11 cellular contexts compared by ENCODE assay signal in genomic region chr1:26531651-26532131, GRCh38. TPM values are rescaled to one million over a fixed set of nuclear protein-coding genes. Genes with fewer than 3 reads are reported as not detected.
DNase-seq lines count a peak whose midpoint lies in the region; ATAC-seq and TF ChIP-seq lines count a peak whose summit lies in the region.
"Had no signal": no experiment of that assay in that cellular context is flagged by ENCODE, and none has a peak within 500 bp of the region (broad histone marks: within the 10 kb centered on the region; RNA-seq: fewer than 3 reads in every experiment).

No MANE protein-coding gene starts in this region.

- peak overlapping the region; percentile 45 for H3K27ac Mint-ChIP-seq in stimulated activated effector memory CD8-positive, alpha-beta T cell treated with anti-CD3 and anti-CD28 coated beads, Interleukin-12 subunit alpha, Interleukin-12 subunit beta, amount 100 ng/mL, for 72 hours

- TF ChIP-seq CTCF in RWPE1 (conservative IDR thresholded peaks at IDR 0.05; ENCODE audit: low read depth), result no peak

- H3K36me3 Mint-ChIP-seq in stimulated activated effector memory CD8-positive, alpha-beta T cell treated with anti-CD3 and anti-CD28 coated beads, Interleukin-12 subunit alpha, Interleukin-12 subunit beta, amount 100 ng/mL, for 72 hours, result no peaks in the 10 kb centered on the region
- H3K36me3 Mint-ChIP-seq: naive B cell had no signal

- peaks cover 38% of the 10 kb centered on the region for H3K4me1 Mint-ChIP-seq in stimulated activated effector memory CD8-positive, alpha-beta T cell treated with anti-CD3 and anti-CD28 coated beads, Interleukin-12 subunit alpha, Interleukin-12 subunit beta, amount 100 ng/mL, for 72 hours

- CTCF ChIA-PET in RWPE1 (lab: Yijun Ruan, JAX), result interaction anchor here (0.5 to 2.7 kb wide), 8 partner anchors 10 to 191 kb away, joined by 3 to 15 read pairs (median 3); no protein-coding TSS in a partner anchor

- H3K9me3 ChIP-seq in MG63, result no peaks in the 10 kb centered on the region

- H3K36me3 ChIP-seq in MG63, result no peaks in the 10 kb centered on the region

- DNase-seq in HT-29 (ENCODE audit: low spot score) (peak; percentile 82), RWPE1 (ENCODE audit: low spot score) (peak; percentile 49), islet precursor cell (peak; percentile 59), MG63 (no peak), cortex of kidney (lab: John Stamatoyannopoulos, UW) (no peak)
- no peak for DNase-seq in stimulated activated effector memory CD8-positive, alpha-beta T cell treated with anti-CD3 and anti-CD28 coated beads, Interleukin-12 subunit alpha, Interleukin-12 subunit beta, amount 100 ng/mL, for 72 hours (ENCODE audit: low spot score in 2 of 2)
- DNase-seq: effector memory CD4-positive, alpha-beta T cell; KG1; naive B cell had no signal

- peak overlapping the region; percentile 98 for H3K27ac ChIP-seq in RWPE1

- H3K4me3 Mint-ChIP-seq in stimulated activated effector memory CD8-positive, alpha-beta T cell treated with anti-CD3 and anti-CD28 coated beads, Interleukin-12 subunit alpha, Interleukin-12 subunit beta, amount 100 ng/mL, for 72 hours, result peak overlapping the region; percentile 84

- H3K4me3 ChIP-seq in MG63, result no peak overlapping the region

- POLR2A ChIA-PET in RWPE1 (lab: Yijun Ruan, JAX; ENCODE audit: low non-redundant PET), result interaction anchor here (0.6 to 3.4 kb wide), 2 partner anchors 31 to 823 kb away, joined by 3 to 23 read pairs; no protein-coding TSS in a partner anchor

- no peaks in the 10 kb centered on the region for H3K9me3 Mint-ChIP-seq in stimulated activated effector memory CD8-positive, alpha-beta T cell treated with anti-CD3 and anti-CD28 coated beads, Interleukin-12 subunit alpha, Interleukin-12 subunit beta, amount 100 ng/mL, for 72 hours
- H3K9me3 Mint-ChIP-seq: naive B cell had no signal

- no peaks in the 10 kb centered on the region for H3K27me3 ChIP-seq in MG63

- no peak for ATAC-seq in stimulated activated effector memory CD8-positive, alpha-beta T cell treated with anti-CD3 and anti-CD28 coated beads, Interleukin-12 subunit alpha, Interleukin-12 subunit beta, amount 100 ng/mL, for 72 hours
- ATAC-seq in GM21367 (IDR thresholded peaks at IDR 0.05; ENCODE audit: unreplicated experiment), result no peak
- ATAC-seq in GM21528 (IDR thresholded peaks at IDR 0.05; ENCODE audit: low FRiP score, unreplicated experiment), result no peak

RNA-seq across cellular contexts. Expression of gene RPS6KA1, which starts 2.1 kb away (rescaled TPM):
- 72.6 and 79.8 TPM in 2 replicates for total RNA-seq in HT-29 (2014; rRNA removed; shearing (Covaris generic))
- 10.1 and 10.2 TPM in 2 replicates for total RNA-seq in MG63 (2014; rRNA removed; shearing (Covaris generic); ENCODE audit: low replicate concordance)

RNA-seq across cellular contexts. Expression of gene HMGN2, which starts 59.5 kb away (rescaled TPM):
- 449 and 531 TPM in 2 replicates for total RNA-seq in HT-29 (2014; rRNA removed; shearing (Covaris generic))
- 568 and 802 TPM in 2 replicates for total RNA-seq in MG63 (2014; rRNA removed; shearing (Covaris generic); ENCODE audit: low replicate concordance)

Comparison
In these comparisons a context has a peak if more than half of its experiments do, and no peak if none do; other contexts are left out.
1. DNase-seq: peak in HT-29 (single experiment), RWPE1 (single experiment) and islet precursor cell (single experiment); none in stimulated activated effector memory CD8-positive, alpha-beta T cell treated with anti-CD3 and anti-CD28 coated beads, Interleukin-12 subunit alpha, Interleukin-12 subunit beta, amount 100 ng/mL, for 72 hours (0 of 2), MG63 (single experiment) and cortex of kidney (single experiment).